ENCODE assay signal across 8 cellular contexts in the genomic region with DNA sequence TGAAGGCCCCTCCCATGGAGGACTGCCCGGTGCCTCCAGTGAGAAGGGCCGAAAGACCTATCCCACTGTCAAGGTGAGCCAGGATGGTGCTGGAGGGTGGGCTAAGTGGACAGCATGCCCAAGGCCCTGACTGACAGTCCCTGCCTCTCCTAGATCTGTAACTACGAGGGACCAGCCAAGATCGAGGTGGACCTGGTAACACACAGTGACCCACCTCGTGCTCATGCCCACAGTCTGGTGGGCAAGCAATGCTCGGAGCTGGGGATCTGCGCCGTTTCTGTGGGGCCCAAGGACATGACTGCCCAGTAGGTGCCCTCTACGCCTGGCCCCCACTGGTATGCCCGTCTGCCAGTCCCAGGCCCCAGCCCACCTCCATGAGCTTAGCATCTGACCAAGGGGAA. TPM values are rescaled to one million over a fixed set of nuclear protein-coding genes. Genes with fewer than 3 reads are reported as not detected.
DNase-seq lines count a peak whose midpoint lies in the region; ATAC-seq, FAIRE-seq and TF ChIP-seq lines count a peak whose summit lies in the region.

No MANE protein-coding gene starts in this region.

- intact Hi-C loops in HepG2 (cut with micrococcal nuclease; ENCODE audit: unreplicated experiment) (no loop called here), transverse colon (cut with DNase I; ENCODE audit: low total_unique reads) (loop anchor here (10.0 kb wide), 1 partner anchor 188 kb away; no protein-coding TSS in a partner anchor)

- peak overlapping the region; percentile 68; the same call in 1 of the 2 replicates for H3K9ac ChIP-seq in HepG2 (ENCODE audit: insufficient read depth, low read depth, low read length)

- no TSS peak for BruUV-seq in HepG2 (replicated peaks; lab: Mats Ljungman, UMichigan)

- H3K4me1 Mint-ChIP-seq in activated naive CD4-positive, alpha-beta T cell treated with anti-CD3 and anti-CD28 coated beads, Interleukin-2, amount 50 U/mL, for 24 hours = peaks cover 46% of the 10 kb centered on the region
- H3K4me1 Mint-ChIP-seq in activated CD8-positive, alpha-beta T cell treated with anti-CD3 and anti-CD28 coated beads, Interleukin-2, amount 10 ng/mL, durations not matched to agents 7 days and 5 days (ENCODE audit: low read depth) = peaks cover 48% of the 10 kb centered on the region

- FAIRE-seq in HepG2 (lab: Jason Lieb, UNC) = no peak

- ATAC-seq in activated CD8-positive, alpha-beta T cell treated with anti-CD3 and anti-CD28 coated beads, Interleukin-2, amount 10 ng/mL, durations not matched to agents 7 days and 5 days = no peak
- ATAC-seq in HepG2 = no peak

- H3K79me2 ChIP-seq in HepG2 (ENCODE audit: insufficient read depth, low read length) = peaks cover 3% of the 10 kb centered on the region

- H4K20me1 ChIP-seq in HepG2 (ENCODE audit: insufficient read depth, low read length) = no peaks in the 10 kb centered on the region

- H3K27ac ChIP-seq in HepG2 (ENCODE audit: extremely low read length, insufficient read depth, low read length) (no peak overlapping the region), transverse colon (peak overlapping the region; percentile 94 to 99 (median 98)), substantia nigra (ENCODE audit: low read depth, low read length, poor library complexity, severe bottlenecking) (no peak overlapping the region)

- DNase-seq in activated naive CD4-positive, alpha-beta T cell (lab: John Stamatoyannopoulos, UW) = no peak
- no peak for DNase-seq in activated CD8-positive, alpha-beta T cell treated with anti-CD3 and anti-CD28 coated beads, Interleukin-2, amount 10 ng/mL, durations not matched to agents 7 days and 5 days
- DNase-seq in HepG2 (ENCODE audit: low spot score) (no peak), transverse colon (no peak), NCI-H1105 treated with DMSO at 0.1 percent for 48 hours (lab: John Stamatoyannopoulos, UW) (no peak), substantia nigra (lab: John Stamatoyannopoulos, UW) (no peak)
- no peak for DNase-seq in activated CD4-positive, CD25-positive, alpha-beta regulatory T cell (lab: John Stamatoyannopoulos, UW)

- no peak for TF ChIP-seq RAD21 in HepG2 (CRISPR knock-in tag; IDR thresholded peaks at IDR 0.05)

- H3K4me1 ChIP-seq in HepG2 (ENCODE audit: insufficient read depth, low read length) (peaks cover 42% of the 10 kb centered on the region), transverse colon (peaks cover 19 to 49% (median 35%) of the 10 kb centered on the region in 4 donors)

- no peak overlapping the region for H2AFZ ChIP-seq in HepG2 (ENCODE audit: low read length)

- H3K4me3 Mint-ChIP-seq in activated naive CD4-positive, alpha-beta T cell treated with anti-CD3 and anti-CD28 coated beads, Interleukin-2, amount 50 U/mL, for 24 hours = peak overlapping the region; percentile 92
- H3K4me3 Mint-ChIP-seq in activated CD8-positive, alpha-beta T cell treated with anti-CD3 and anti-CD28 coated beads, Interleukin-2, amount 10 ng/mL, durations not matched to agents 7 days and 5 days = peak overlapping the region; percentile 85

- WGBS in HepG2 (ENCODE audit: low lambda C conversion rate) = 100% methylated on average over 1 of the region's 10 CpGs
- WGBS in transverse colon (ENCODE audit: low coverage in 1 of 2), 2 donors = 74% methylated on average over 10 of the region's 10 CpGs; no CpG with 5 or more reads in 1 of the 2 donors

- H3K36me3 ChIP-seq in HepG2 (replicated peaks in 1 of 2; ENCODE audit: control insufficient read depth in 1 of 2, insufficient read depth in 2 of 2, low read length in 2 of 2) = peaks cover 0 to 4% of the 10 kb centered on the region in 2 experiments; a peak in 1 of 5 replicates
- H3K36me3 ChIP-seq in transverse colon = no peaks in the 10 kb centered on the region

- peak overlapping the region; percentile 99 for H3K4me2 ChIP-seq in HepG2 (ENCODE audit: low read depth, low read length)

- TF ChIP-seq EP300 in HepG2 (IDR thresholded peaks at IDR 0.05; ENCODE audit: low read depth in 2 of 2, low read length in 2 of 2) (no peak), HepG2 (CRISPR knock-in tag; IDR thresholded peaks at IDR 0.05; ENCODE audit: borderline replicate concordance) (no peak), transverse colon (IDR thresholded peaks at IDR 0.05; ENCODE audit: low read depth) (no peak)

- no peaks in the 10 kb centered on the region for H3K27me3 Mint-ChIP-seq in activated naive CD4-positive, alpha-beta T cell treated with anti-CD3 and anti-CD28 coated beads, Interleukin-2, amount 50 U/mL, for 24 hours
- H3K27me3 Mint-ChIP-seq in activated CD8-positive, alpha-beta T cell treated with anti-CD3 and anti-CD28 coated beads, Interleukin-2, amount 10 ng/mL, durations not matched to agents 7 days and 5 days (ENCODE audit: low read depth) = no peaks in the 10 kb centered on the region

- H3K27ac Mint-ChIP-seq in activated naive CD4-positive, alpha-beta T cell treated with anti-CD3 and anti-CD28 coated beads, Interleukin-2, amount 50 U/mL, for 24 hours = peak overlapping the region; percentile 55
- H3K27ac Mint-ChIP-seq in activated CD8-positive, alpha-beta T cell treated with anti-CD3 and anti-CD28 coated beads, Interleukin-2, amount 10 ng/mL, durations not matched to agents 7 days and 5 days = peak overlapping the region; percentile 95

- H3K27me3 ChIP-seq in HepG2 (ENCODE audit: control insufficient read depth in 1 of 2, insufficient read depth in 2 of 2, low read length in 2 of 2) = peaks cover 0 to 11% of the 10 kb centered on the region in 2 experiments; a peak in 2 of 5 replicates
- no peaks in the 10 kb centered on the region for H3K27me3 ChIP-seq in transverse colon

- POLR2A ChIA-PET in activated CD8-positive, alpha-beta T cell treated with anti-CD3 and anti-CD28 coated beads, Interleukin-2, amount 10 ng/mL, durations not matched to agents 7 days and 5 days (lab: Charles Lee) = interaction anchor here (0.9 to 8.0 kb wide), 7 partner anchors 9 to 245 kb away, joined by 3 to 68 read pairs (median 14); partner anchors contain the start of genes FBXL15 and NOLC1
- POLR2A ChIA-PET in HepG2 (lab: Yijun Ruan, JAX) = interaction anchor here (1.4 to 2.3 kb wide), 2 partner anchors 12 to 24 kb away, joined by 6 to 12 read pairs; partner anchors contain the start of gene FBXL15

- H3K9me3 Mint-ChIP-seq in activated naive CD4-positive, alpha-beta T cell treated with anti-CD3 and anti-CD28 coated beads, Interleukin-2, amount 50 U/mL, for 24 hours = no peaks in the 10 kb centered on the region
- H3K9me3 Mint-ChIP-seq in activated CD8-positive, alpha-beta T cell treated with anti-CD3 and anti-CD28 coated beads, Interleukin-2, amount 10 ng/mL, durations not matched to agents 7 days and 5 days (ENCODE audit: insufficient read depth) = no peaks in the 10 kb centered on the region

- in situ Hi-C loops in HepG2 (cut with HindIII; ENCODE audit: extremely low pct_ligation_motif_present, low pct_unique_long_range_greater_than_20kb) (no loop called here), transverse colon (cut with MboI; ENCODE audit: low pct_ligation_motif_present in 1 of 4, low pct_unique_long_range_greater_than_20kb in 1 of 4, low sequenced_read_pairs in 3 of 4) (loop anchor here in 1 of 4 donors (25.0 kb wide), 1 partner anchor 191 kb away; no protein-coding TSS in a partner anchor)

- H3K4me3 ChIP-seq in HepG2 (replicated peaks in 1 of 3; ENCODE audit: insufficient read depth in 1 of 3, low read depth in 2 of 3, low read length in 3 of 3) = 0 out of 6 replicates have a peak overlapping the region, but pooled peaks of 1 of the 3 experiments have one; percentile 82
- peak overlapping the region in 1 of 4 donors; percentile 85 for H3K4me3 ChIP-seq in transverse colon

- CTCF ChIA-PET in activated CD8-positive, alpha-beta T cell treated with anti-CD3 and anti-CD28 coated beads, Interleukin-2, amount 10 ng/mL, durations not matched to agents 7 days and 5 days (lab: Charles Lee) = interaction anchor here (0.8 to 10.7 kb wide), 6 partner anchors 25 to 227 kb away, joined by 3 to 156 read pairs (median 4); partner anchors contain the start of genes ELOVL3 and FBXL15
- CTCF ChIA-PET in HepG2 (lab: Yijun Ruan, JAX; ENCODE audit: low intra/inter-chr PET ratio, low total read pairs) = no interaction called here

- peaks cover 19% of the 10 kb centered on the region for H3K36me3 Mint-ChIP-seq in activated naive CD4-positive, alpha-beta T cell treated with anti-CD3 and anti-CD28 coated beads, Interleukin-2, amount 50 U/mL, for 24 hours
- peaks cover 38% of the 10 kb centered on the region for H3K36me3 Mint-ChIP-seq in activated CD8-positive, alpha-beta T cell treated with anti-CD3 and anti-CD28 coated beads, Interleukin-2, amount 10 ng/mL, durations not matched to agents 7 days and 5 days (ENCODE audit: low read depth)

- H3K9me3 ChIP-seq in HepG2 (ENCODE audit: low read length) = no peaks in the 10 kb centered on the region
- H3K9me3 ChIP-seq in transverse colon = no peaks in the 10 kb centered on the region

- TF ChIP-seq POLR2A in HepG2 (IDR thresholded peaks at IDR 0.05; ENCODE audit: insufficient read depth in 1 of 2, low read depth in 2 of 2, low read length in 2 of 2) (no peak), transverse colon (IDR thresholded peaks at IDR 0.05) (no peak)

- no peak for TF ChIP-seq CTCF in HepG2 (CRISPR knock-in tag; IDR thresholded peaks at IDR 0.05)
- no peak for TF ChIP-seq CTCF in transverse colon (IDR thresholded peaks at IDR 0.05)

RNA-seq across cellular contexts. Expression of gene NFKB2, which starts 1.2 kb away (rescaled TPM):
- 10 to 100 TPM; 52.7 to 56.6 TPM for total RNA-seq in activated CD8-positive, alpha-beta T cell treated with anti-CD3 and anti-CD28 coated beads, Interleukin-2, amount 10 ng/mL, durations not matched to agents 7 days and 5 days
- total RNA-seq in HepG2 (2016; rRNA removed; fragmentation: Illumina TruSeq; extraction: Trizol) (7.7 and 8.2 TPM in 2 replicates), transverse colon (10 to 100 TPM in 3 of 4 donors, 1 to 10 TPM in 1; 4.4 to 24.5 (median 17.8) TPM)
- 2.2 and 3.1 TPM in 2 replicates for total RNA-seq in HepG2 (2016; cell fraction: cytosol; rRNA removed; fragmentation: Illumina TruSeq; extraction: Trizol; ENCODE audit: low read depth)
- 6.6 and 8.7 TPM in 2 replicates for total RNA-seq in HepG2 (2016; cell fraction: insoluble cytoplasmic fraction; rRNA removed; fragmentation: Illumina TruSeq; extraction: Trizol)
- total RNA-seq in HepG2 (2016; cell fraction: membrane; rRNA removed; fragmentation: Illumina TruSeq; extraction: Trizol) = 4.0 and 5.5 TPM in 2 replicates
- total RNA-seq in HepG2 (2016; cell fraction: nucleus; rRNA removed; fragmentation: Illumina TruSeq; extraction: Trizol) = 7.7 and 7.8 TPM in 2 replicates
- polyA plus RNA-seq in HepG2 (2011; rRNA removed) = 12.5 and 15.5 TPM in 2 replicates
- 8.4 and 11.7 TPM in 2 replicates for polyA plus RNA-seq in HepG2 (2011; cell fraction: cytosol; rRNA removed)
- polyA plus RNA-seq in HepG2 (2011; cell fraction: nucleus; rRNA removed) = 56.1 and 62.0 TPM in 2 replicates
- 8.9 and 9.6 TPM in 2 replicates for polyA plus RNA-seq in HepG2 (2012)
- 1.4 and 1.6 TPM in 2 replicates for polyA plus RNA-seq in HepG2 (2016; cell fraction: cytosol; fragmentation: Illumina TruSeq; extraction: Trizol; ENCODE audit: low read depth)
- polyA plus RNA-seq in HepG2 (2016; cell fraction: insoluble cytoplasmic fraction; fragmentation: Illumina TruSeq; extraction: Trizol; ENCODE audit: low read depth) = 6.6 and 9.1 TPM in 2 replicates
- polyA plus RNA-seq in HepG2 (2016; cell fraction: membrane; fragmentation: Illumina TruSeq; extraction: Trizol; ENCODE audit: low read depth) = 2.4 and 2.8 TPM in 2 replicates
- polyA plus RNA-seq in HepG2 (2016; cell fraction: nucleus; fragmentation: Illumina TruSeq; extraction: Trizol; ENCODE audit: insufficient read depth, low read depth) = 20.9 and 25.8 TPM in 2 replicates
- 14.9 and 16.9 TPM in 2 replicates for polyA minus RNA-seq in HepG2 (2011; rRNA and poly(A)+ RNA removed; ENCODE audit: low replicate concordance)
- polyA minus RNA-seq in HepG2 (2011; cell fraction: cytosol; rRNA and poly(A)+ RNA removed) = 10.5 and 12.6 TPM in 2 replicates
- 9.5 and 12.2 TPM in 2 replicates for polyA minus RNA-seq in HepG2 (2011; cell fraction: nucleus; rRNA and poly(A)+ RNA removed)

RNA-seq across cellular contexts. Expression of gene PSD, which starts 21.8 kb away (rescaled TPM):
- 1 to 10 TPM in 1 of 2 experiments, under 1 TPM in 1; 0.92 to 1.6 TPM for total RNA-seq in activated CD8-positive, alpha-beta T cell treated with anti-CD3 and anti-CD28 coated beads, Interleukin-2, amount 10 ng/mL, durations not matched to agents 7 days and 5 days
- total RNA-seq in HepG2 (2016; rRNA removed; fragmentation: Illumina TruSeq; extraction: Trizol) (0.11 and 0.35 TPM in 2 replicates), transverse colon (10 to 100 TPM; 38.9 to 56.1 (median 49.4) TPM)
- 0.18 TPM in 1 of 2 replicates, not detected in the other for total RNA-seq in HepG2 (2016; cell fraction: cytosol; rRNA removed; fragmentation: Illumina TruSeq; extraction: Trizol; ENCODE audit: low read depth)
- 0.21 and 0.65 TPM in 2 replicates for total RNA-seq in HepG2 (2016; cell fraction: insoluble cytoplasmic fraction; rRNA removed; fragmentation: Illumina TruSeq; extraction: Trizol)
- total RNA-seq in HepG2 (2016; cell fraction: membrane; rRNA removed; fragmentation: Illumina TruSeq; extraction: Trizol) = 0.34 and 0.62 TPM in 2 replicates
- 0.34 and 0.75 TPM in 2 replicates for total RNA-seq in HepG2 (2016; cell fraction: nucleus; rRNA removed; fragmentation: Illumina TruSeq; extraction: Trizol)
- 0.58 and 0.59 TPM in 2 replicates for polyA plus RNA-seq in HepG2 (2011; rRNA removed)
- polyA plus RNA-seq in HepG2 (2011; cell fraction: cytosol; rRNA removed) = 0.10 and 0.36 TPM in 2 replicates
- polyA plus RNA-seq in HepG2 (2011; cell fraction: nucleus; rRNA removed) = 3.4 and 4.7 TPM in 2 replicates
- polyA plus RNA-seq in HepG2 (2012) = 1.1 and 1.5 TPM in 2 replicates
- 0.15 and 0.31 TPM in 2 replicates for polyA plus RNA-seq in HepG2 (2016; cell fraction: cytosol; fragmentation: Illumina TruSeq; extraction: Trizol; ENCODE audit: low read depth)
- 0.29 and 0.33 TPM in 2 replicates for polyA plus RNA-seq in HepG2 (2016; cell fraction: insoluble cytoplasmic fraction; fragmentation: Illumina TruSeq; extraction: Trizol; ENCODE audit: low read depth)
- polyA plus RNA-seq in HepG2 (2016; cell fraction: membrane; fragmentation: Illumina TruSeq; extraction: Trizol; ENCODE audit: low read depth) = 0.44 and 0.48 TPM in 2 replicates
- 0.94 and 0.97 TPM in 2 replicates for polyA plus RNA-seq in HepG2 (2016; cell fraction: nucleus; fragmentation: Illumina TruSeq; extraction: Trizol; ENCODE audit: insufficient read depth, low read depth)
- 0.47 and 0.96 TPM in 2 replicates for polyA minus RNA-seq in HepG2 (2011; rRNA and poly(A)+ RNA removed; ENCODE audit: low replicate concordance)
- polyA minus RNA-seq in HepG2 (2011; cell fraction: cytosol; rRNA and poly(A)+ RNA removed) = 0.44 TPM in 1 of 2 replicates, not detected in the other
- polyA minus RNA-seq in HepG2 (2011; cell fraction: nucleus; rRNA and poly(A)+ RNA removed) = 0.87 and 1.2 TPM in 2 replicates

RNA-seq across cellular contexts. Expression of gene FBXL15, which starts 23.9 kb away (rescaled TPM):
- total RNA-seq in activated CD8-positive, alpha-beta T cell treated with anti-CD3 and anti-CD28 coated beads, Interleukin-2, amount 10 ng/mL, durations not matched to agents 7 days and 5 days = 10 to 100 TPM; 12.7 to 13.8 TPM
- 8.3 and 8.6 TPM in 2 replicates for total RNA-seq in HepG2 (2016; rRNA removed; fragmentation: Illumina TruSeq; extraction: Trizol)
- total RNA-seq in HepG2 (2016; cell fraction: cytosol; rRNA removed; fragmentation: Illumina TruSeq; extraction: Trizol; ENCODE audit: low read depth) = 3.2 and 3.3 TPM in 2 replicates
- total RNA-seq in HepG2 (2016; cell fraction: insoluble cytoplasmic fraction; rRNA removed; fragmentation: Illumina TruSeq; extraction: Trizol) = 7.7 and 8.0 TPM in 2 replicates
- 5.6 and 6.1 TPM in 2 replicates for total RNA-seq in HepG2 (2016; cell fraction: membrane; rRNA removed; fragmentation: Illumina TruSeq; extraction: Trizol)
- 3.3 and 3.6 TPM in 2 replicates for total RNA-seq in HepG2 (2016; cell fraction: nucleus; rRNA removed; fragmentation: Illumina TruSeq; extraction: Trizol)
- polyA plus RNA-seq in HepG2 (2011; rRNA removed) = 4.3 and 6.4 TPM in 2 replicates
- 6.2 and 12.2 TPM in 2 replicates for polyA plus RNA-seq in HepG2 (2011; cell fraction: cytosol; rRNA removed)
- 30.9 and 35.5 TPM in 2 replicates for polyA plus RNA-seq in HepG2 (2011; cell fraction: nucleus; rRNA removed)
- 4.1 and 4.3 TPM in 2 replicates for polyA plus RNA-seq in HepG2 (2012)
- 2.7 and 3.5 TPM in 2 replicates for polyA plus RNA-seq in HepG2 (2016; cell fraction: cytosol; fragmentation: Illumina TruSeq; extraction: Trizol; ENCODE audit: low read depth)
- polyA plus RNA-seq in HepG2 (2016; cell fraction: insoluble cytoplasmic fraction; fragmentation: Illumina TruSeq; extraction: Trizol; ENCODE audit: low read depth) = 6.9 and 8.6 TPM in 2 replicates
- 4.3 and 4.4 TPM in 2 replicates for polyA plus RNA-seq in HepG2 (2016; cell fraction: membrane; fragmentation: Illumina TruSeq; extraction: Trizol; ENCODE audit: low read depth)
- 9.7 TPM in 2 replicates for polyA plus RNA-seq in HepG2 (2016; cell fraction: nucleus; fragmentation: Illumina TruSeq; extraction: Trizol; ENCODE audit: insufficient read depth, low read depth)
- polyA minus RNA-seq in HepG2 (2011; rRNA and poly(A)+ RNA removed; ENCODE audit: low replicate concordance) = 3.8 and 4.9 TPM in 2 replicates
- polyA minus RNA-seq in HepG2 (2011; cell fraction: cytosol; rRNA and poly(A)+ RNA removed) = 2.8 and 4.0 TPM in 2 replicates
- 3.0 and 3.4 TPM in 2 replicates for polyA minus RNA-seq in HepG2 (2011; cell fraction: nucleus; rRNA and poly(A)+ RNA removed)
- total RNA-seq in transverse colon = 10 to 100 TPM; 16.7 to 56.3 (median 46.0) TPM

RNA-seq across cellular contexts. Expression of gene CUEDC2, which starts 35.6 kb away (rescaled TPM):
- 10 to 100 TPM; 71.7 to 77.6 TPM for total RNA-seq in activated CD8-positive, alpha-beta T cell treated with anti-CD3 and anti-CD28 coated beads, Interleukin-2, amount 10 ng/mL, durations not matched to agents 7 days and 5 days
- total RNA-seq in HepG2 (2016; rRNA removed; fragmentation: Illumina TruSeq; extraction: Trizol) (13.0 and 13.1 TPM in 2 replicates), transverse colon (10 to 100 TPM in 3 of 4 donors, 1 to 10 TPM in 1; 5.2 to 35.2 (median 33.5) TPM)
- 4.3 and 6.6 TPM in 2 replicates for total RNA-seq in HepG2 (2016; cell fraction: cytosol; rRNA removed; fragmentation: Illumina TruSeq; extraction: Trizol; ENCODE audit: low read depth)
- 11.4 and 14.7 TPM in 2 replicates for total RNA-seq in HepG2 (2016; cell fraction: insoluble cytoplasmic fraction; rRNA removed; fragmentation: Illumina TruSeq; extraction: Trizol)
- total RNA-seq in HepG2 (2016; cell fraction: membrane; rRNA removed; fragmentation: Illumina TruSeq; extraction: Trizol) = 8.6 and 10.3 TPM in 2 replicates
- total RNA-seq in HepG2 (2016; cell fraction: nucleus; rRNA removed; fragmentation: Illumina TruSeq; extraction: Trizol) = 7.0 and 9.7 TPM in 2 replicates
- polyA plus RNA-seq in HepG2 (2011; rRNA removed) = 18.4 and 19.3 TPM in 2 replicates
- polyA plus RNA-seq in HepG2 (2011; cell fraction: cytosol; rRNA removed) = 31.2 and 40.8 TPM in 2 replicates
- 47.1 and 47.2 TPM in 2 replicates for polyA plus RNA-seq in HepG2 (2011; cell fraction: nucleus; rRNA removed)
- 17.2 and 18.2 TPM in 2 replicates for polyA plus RNA-seq in HepG2 (2012)
- polyA plus RNA-seq in HepG2 (2016; cell fraction: cytosol; fragmentation: Illumina TruSeq; extraction: Trizol; ENCODE audit: low read depth) = 8.4 and 10.7 TPM in 2 replicates
- 13.0 and 17.2 TPM in 2 replicates for polyA plus RNA-seq in HepG2 (2016; cell fraction: insoluble cytoplasmic fraction; fragmentation: Illumina TruSeq; extraction: Trizol; ENCODE audit: low read depth)
- 10.6 and 12.1 TPM in 2 replicates for polyA plus RNA-seq in HepG2 (2016; cell fraction: membrane; fragmentation: Illumina TruSeq; extraction: Trizol; ENCODE audit: low read depth)
- polyA plus RNA-seq in HepG2 (2016; cell fraction: nucleus; fragmentation: Illumina TruSeq; extraction: Trizol; ENCODE audit: insufficient read depth, low read depth) = 20.9 and 24.8 TPM in 2 replicates
- 14.5 and 32.9 TPM in 2 replicates for polyA minus RNA-seq in HepG2 (2011; rRNA and poly(A)+ RNA removed; ENCODE audit: low replicate concordance)
- polyA minus RNA-seq in HepG2 (2011; cell fraction: cytosol; rRNA and poly(A)+ RNA removed) = 6.2 and 7.1 TPM in 2 replicates
- polyA minus RNA-seq in HepG2 (2011; cell fraction: nucleus; rRNA and poly(A)+ RNA removed) = 8.6 and 9.1 TPM in 2 replicates

RNA-seq across cellular contexts. Expression of gene C10orf95, which starts 54.6 kb away (rescaled TPM):
- under 1 TPM in 1 of 2 experiments, not detected in 1; 0.32 TPM for total RNA-seq in activated CD8-positive, alpha-beta T cell treated with anti-CD3 and anti-CD28 coated beads, Interleukin-2, amount 10 ng/mL, durations not matched to agents 7 days and 5 days
- total RNA-seq in HepG2 (2016; rRNA removed; fragmentation: Illumina TruSeq; extraction: Trizol) (0.07 TPM in 1 of 2 replicates, not detected in the other), transverse colon (10 to 100 TPM in 1 of 4 donors, 1 to 10 TPM in 1, under 1 TPM in 2; 0.48 to 34.4 (median 1.1) TPM)
- total RNA-seq in HepG2 (2016; cell fraction: cytosol; rRNA removed; fragmentation: Illumina TruSeq; extraction: Trizol; ENCODE audit: low read depth) = 0.40 TPM in 1 of 2 replicates, not detected in the other
- total RNA-seq in HepG2 (2016; cell fraction: insoluble cytoplasmic fraction; rRNA removed; fragmentation: Illumina TruSeq; extraction: Trizol) = not detected in 2 replicates
- 0.28 TPM in 1 of 2 replicates, not detected in the other for total RNA-seq in HepG2 (2016; cell fraction: membrane; rRNA removed; fragmentation: Illumina TruSeq; extraction: Trizol)
- total RNA-seq in HepG2 (2016; cell fraction: nucleus; rRNA removed; fragmentation: Illumina TruSeq; extraction: Trizol) = not detected in 2 replicates
- 0.05 TPM in 2 replicates for polyA plus RNA-seq in HepG2 (2011; rRNA removed)
- polyA plus RNA-seq in HepG2 (2011; cell fraction: cytosol; rRNA removed) = 0.12 and 0.17 TPM in 2 replicates
- 0.19 TPM in 1 of 2 replicates, not detected in the other for polyA plus RNA-seq in HepG2 (2011; cell fraction: nucleus; rRNA removed)
- 1.3 TPM in 2 replicates for polyA plus RNA-seq in HepG2 (2012)
- 0.15 and 0.16 TPM in 2 replicates for polyA plus RNA-seq in HepG2 (2016; cell fraction: cytosol; fragmentation: Illumina TruSeq; extraction: Trizol; ENCODE audit: low read depth)
- polyA plus RNA-seq in HepG2 (2016; cell fraction: insoluble cytoplasmic fraction; fragmentation: Illumina TruSeq; extraction: Trizol; ENCODE audit: low read depth) = 0.26 TPM in 1 of 2 replicates, not detected in the other
- 0.19 TPM in 1 of 2 replicates, not detected in the other for polyA plus RNA-seq in HepG2 (2016; cell fraction: membrane; fragmentation: Illumina TruSeq; extraction: Trizol; ENCODE audit: low read depth)
- polyA plus RNA-seq in HepG2 (2016; cell fraction: nucleus; fragmentation: Illumina TruSeq; extraction: Trizol; ENCODE audit: insufficient read depth, low read depth) = not detected in 2 replicates
- 0.32 and 1.9 TPM in 2 replicates for polyA minus RNA-seq in HepG2 (2011; rRNA and poly(A)+ RNA removed; ENCODE audit: low replicate concordance)
- not detected in 2 replicates for polyA minus RNA-seq in HepG2 (2011; cell fraction: cytosol; rRNA and poly(A)+ RNA removed)
- 0.39 TPM in 1 of 2 replicates, not detected in the other for polyA minus RNA-seq in HepG2 (2011; cell fraction: nucleus; rRNA and poly(A)+ RNA removed)

Comparison
In these comparisons a context has a peak if more than half of its experiments do, and no peak if none do; other contexts are left out.
1. H3K27ac ChIP-seq: peak in transverse colon (4 of 4); none in HepG2 (single experiment) and substantia nigra (single experiment).
2. RNA of gene PSD, which starts 21.8 kb away (total RNA-seq): 38.9 to 56.1 TPM in transverse colon; 0.92 to 1.6 TPM in activated CD8-positive, alpha-beta T cell treated with anti-CD3 and anti-CD28 coated beads, Interleukin-2, amount 10 ng/mL, durations not matched to agents 7 days and 5 days and 0.11 to 0.75 TPM in HepG2; every median in the first group is over 10 times any median in the second.